In the genomic region with DNA sequence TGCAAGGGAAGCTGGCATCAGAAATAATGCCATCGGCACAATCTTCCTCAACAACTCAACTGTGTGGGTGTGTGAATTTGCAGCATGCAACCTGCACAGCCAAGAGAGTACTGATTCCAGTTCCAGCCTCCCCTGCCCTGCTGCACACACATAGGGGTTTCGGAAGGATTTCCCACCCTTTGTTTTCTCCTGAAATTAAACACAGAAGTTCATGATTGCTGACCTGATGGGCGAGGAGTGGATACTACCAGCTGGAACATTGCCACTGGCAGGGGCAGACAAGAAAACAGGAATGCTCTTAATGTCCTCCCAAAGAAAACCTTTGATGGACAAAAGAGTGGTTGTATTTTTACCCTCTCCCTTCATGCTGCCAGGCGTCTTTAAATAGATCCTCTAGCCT, we compare ENCODE assay signal across 17 cellular contexts. TPM values are rescaled to one million over a fixed set of nuclear protein-coding genes. Genes with fewer than 3 reads are reported as not detected.
"Had no signal": no experiment of that assay in that cellular context is flagged by ENCODE, and none has a peak within 500 bp of the region (broad histone marks: within the 10 kb centered on the region; RNA-seq: fewer than 3 reads in every experiment).

No MANE protein-coding gene starts in this region.

- DNase-seq: activated CD4-positive, alpha-beta T cell treated with anti-CD3 and anti-CD28 coated beads, Interleukin-2, amount 50 U/mL, for 1 hour; activated CD8-positive, alpha-beta memory T cell treated with anti-CD3 and anti-CD28 coated beads for 24 hours; activated gamma-delta T cell treated with Interleukin-2 at 50 U/mL for 16 hours; amniotic stem cell; foreskin fibroblast; kidney glomerular epithelial cell; lower lobe of right lung; midbrain; naive thymus-derived CD4-positive, alpha-beta T cell; stimulated activated CD4-positive, alpha-beta T cell treated with anti-CD3 and anti-CD28 coated beads, Interleukin-4, amount 100 ng/mL, for 1 hour; stimulated activated naive B cell treated with anti-CD40 and anti-IgM and Interleukin-4, amounts not matched to agents 10 μg/mL and 1 μg/mL and 100 μg/mL, for 72 hours; transverse colon had no signal

- H3K36me3 Mint-ChIP-seq: activated naive CD8-positive, alpha-beta T cell; naive thymus-derived CD4-positive, alpha-beta T cell; stimulated activated naive B cell treated with anti-CD40 and anti-IgM and Interleukin-4, amounts not matched to agents 10 μg/mL and 1 μg/mL and 100 μg/mL, for 72 hours had no signal

- H3K4me1 ChIP-seq: breast epithelium, lower lobe of right lung, parathyroid adenoma had no signal

- H3K4me3 ChIP-seq: lower lobe of right lung, transverse colon had no signal

- H3K9ac ChIP-seq: parathyroid adenoma had no signal

- H3K9me3 ChIP-seq: breast epithelium, lower lobe of right lung, neutrophil, transverse colon had no signal

- H3K4me3 Mint-ChIP-seq: activated naive CD8-positive, alpha-beta T cell; naive thymus-derived CD4-positive, alpha-beta T cell; stimulated activated naive B cell treated with anti-CD40 and anti-IgM and Interleukin-4, amounts not matched to agents 10 μg/mL and 1 μg/mL and 100 μg/mL, for 72 hours; T-helper 2 cell treated with Interferon-gamma antibody and Interleukin-4, amounts not matched to agents 5 μg/mL and 100 μg/mL, for 36 hours had no signal

- H3K79me2 ChIP-seq: parathyroid adenoma had no signal

- H3K27ac Mint-ChIP-seq: activated naive CD8-positive, alpha-beta T cell; naive thymus-derived CD4-positive, alpha-beta T cell; stimulated activated naive B cell treated with anti-CD40 and anti-IgM and Interleukin-4, amounts not matched to agents 10 μg/mL and 1 μg/mL and 100 μg/mL, for 72 hours; T-helper 2 cell treated with Interferon-gamma antibody and Interleukin-4, amounts not matched to agents 5 μg/mL and 100 μg/mL, for 36 hours had no signal

- H3K27me3 ChIP-seq: transverse colon had no signal

- H3K27ac ChIP-seq: lower lobe of right lung, neutrophil, parathyroid adenoma, transverse colon had no signal

- H2AFZ ChIP-seq: parathyroid adenoma had no signal

- H3K9me3 Mint-ChIP-seq: naive thymus-derived CD4-positive, alpha-beta T cell; stimulated activated naive B cell treated with anti-CD40 and anti-IgM and Interleukin-4, amounts not matched to agents 10 μg/mL and 1 μg/mL and 100 μg/mL, for 72 hours; T-helper 2 cell treated with Interferon-gamma antibody and Interleukin-4, amounts not matched to agents 5 μg/mL and 100 μg/mL, for 36 hours had no signal

- ATAC-seq: lower lobe of right lung; naive thymus-derived CD4-positive, alpha-beta T cell; stimulated activated naive B cell treated with anti-CD40 and anti-IgM and Interleukin-4, amounts not matched to agents 10 μg/mL and 1 μg/mL and 100 μg/mL, for 72 hours had no signal

- H3K36me3 ChIP-seq: breast epithelium, lower lobe of right lung, neutrophil, transverse colon had no signal

RNA-seq across cellular contexts. Expression of a gene that starts 4.8 kb away (rescaled TPM):
- total RNA-seq: naive thymus-derived CD4-positive, alpha-beta T cell had no signal
- polyA plus RNA-seq: naive thymus-derived CD4-positive, alpha-beta T cell had no signal
